Comparison of ENCODE assay signal across 11 cellular contexts in the genomic region with DNA sequence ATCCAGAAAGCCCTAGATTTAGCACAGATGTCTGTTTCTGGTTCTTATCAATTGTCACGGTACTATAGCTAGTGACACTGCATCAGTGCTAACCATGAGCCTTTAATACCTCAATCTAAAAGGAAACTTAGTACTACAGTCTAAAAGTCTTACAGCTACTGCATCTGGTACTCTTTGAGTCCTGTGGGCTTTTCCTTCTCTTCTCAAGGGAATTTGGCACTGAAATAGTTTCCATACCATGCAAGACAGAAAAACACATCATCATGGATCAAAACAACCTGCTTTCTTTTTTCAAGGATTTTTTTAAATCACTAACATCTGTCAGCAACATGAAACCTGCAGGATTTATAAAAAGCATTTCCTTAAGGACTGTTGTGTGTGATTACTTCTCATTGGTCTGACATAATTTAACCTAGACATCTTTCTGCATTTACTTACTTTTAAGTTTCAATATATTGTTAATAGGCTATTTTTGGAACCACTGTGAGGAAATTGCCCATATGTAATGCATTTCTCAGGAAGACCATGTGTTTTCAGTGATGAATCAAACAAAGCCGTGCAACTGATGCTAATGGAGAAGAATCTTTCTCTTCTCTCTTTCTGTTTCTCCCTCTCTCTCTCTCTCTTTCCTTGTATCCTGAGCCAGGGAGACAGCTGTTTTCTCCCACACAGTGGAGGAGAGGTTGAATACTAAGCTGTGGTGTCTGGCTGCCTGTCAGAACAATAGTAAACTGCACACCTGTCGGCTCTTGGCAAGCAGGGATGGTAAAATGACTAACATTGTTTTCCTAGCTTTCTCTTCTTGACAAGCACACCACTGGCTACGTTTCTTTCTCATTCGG.
DNase-seq lines count a peak whose midpoint lies in the region; ATAC-seq and TF ChIP-seq lines count a peak whose summit lies in the region.
"Had no signal": no experiment of that assay in that cellular context is flagged by ENCODE, and none has a peak within 500 bp of the region (broad histone marks: within the 10 kb centered on the region; RNA-seq: fewer than 3 reads in every experiment).

No MANE protein-coding gene starts in this region.

- H3K27ac ChIP-seq in foreskin keratinocyte (no peak overlapping the region), urinary bladder (ENCODE audit: low read depth) (no peak overlapping the region), colonic mucosa (no peak overlapping the region)
- H3K27ac ChIP-seq: parathyroid adenoma, WERI-Rb-1 had no signal

- peaks cover 14% of the 10 kb centered on the region for H3K27me3 ChIP-seq in foreskin keratinocyte
- H3K27me3 ChIP-seq in colonic mucosa: no peaks in the 10 kb centered on the region

- intact Hi-C loops in colonic mucosa (cut with DNase I): no loop called here

- no peak overlapping the region for H3K9ac ChIP-seq in colonic mucosa (ENCODE audit: low read depth in 2 of 2, low read length in 2 of 2)
- H3K9ac ChIP-seq: parathyroid adenoma had no signal

- H3K4me1 ChIP-seq in foreskin keratinocyte: no peaks in the 10 kb centered on the region
- H3K4me1 ChIP-seq in urinary bladder (ENCODE audit: insufficient read depth): no peaks in the 10 kb centered on the region
- H3K4me1 ChIP-seq in colonic mucosa: no peaks in the 10 kb centered on the region
- H3K4me1 ChIP-seq: parathyroid adenoma had no signal

- peak overlapping the region; percentile 17 for H3K4me3 ChIP-seq in urinary bladder (ENCODE audit: low read depth, low read length)
- no peak overlapping the region for H3K4me3 ChIP-seq in colonic mucosa
- H3K4me3 ChIP-seq: K562 had no signal

- peak; percentile 83 for ATAC-seq in foreskin keratinocyte
- no peak for ATAC-seq in HG02840 (IDR thresholded peaks at IDR 0.05; ENCODE audit: low FRiP score, unreplicated experiment)
- ATAC-seq: K562 had no signal

- 29% methylated on average over 5 of the region's 5 CpGs for WGBS in urinary bladder

- TF ChIP-seq CTCF in foreskin keratinocyte (conservative IDR thresholded peaks at IDR 0.05) (no peak), colonic mucosa (IDR thresholded peaks at IDR 0.05) (no peak)

- H3K36me3 ChIP-seq in urinary bladder (ENCODE audit: insufficient read depth) (no peaks in the 10 kb centered on the region), colonic mucosa (no peaks in the 10 kb centered on the region)
- H3K36me3 ChIP-seq: WERI-Rb-1 had no signal

- DNase-seq in NCI-H510A treated with DMSO at 0.1 percent for 48 hours (lab: John Stamatoyannopoulos, UW) (peak; percentile 76), NCI-H510A (lab: John Stamatoyannopoulos, UW) (no peak), SHP77 (lab: John Stamatoyannopoulos, UW) (peak; percentile 79 to 83), foreskin keratinocyte (peak; percentile 72 to 75), colonic mucosa (no peak), activated gamma-delta T cell (lab: John Stamatoyannopoulos, UW) (no peak)
- DNase-seq: WERI-Rb-1 had no signal

- H3K9me3 ChIP-seq in colonic mucosa: no peaks in the 10 kb centered on the region

Comparison
In these comparisons a context has a peak if more than half of its experiments do, and no peak if none do; other contexts are left out.
1. DNase-seq: peak in NCI-H510A treated with DMSO at 0.1 percent for 48 hours (single experiment), SHP77 (2 of 2) and foreskin keratinocyte (2 of 2); none in NCI-H510A (single experiment), colonic mucosa (single experiment) and activated gamma-delta T cell (single experiment).